ENCODE assay signal across 16 cellular contexts in genomic region chr13:104315606-104316005, GRCh38.
DNase-seq lines count a peak whose midpoint lies in the region; ATAC-seq and TF ChIP-seq lines count a peak whose summit lies in the region.
"Had no signal": no experiment of that assay in that cellular context is flagged by ENCODE, and none has a peak within 500 bp of the region (broad histone marks: within the 10 kb centered on the region; RNA-seq: fewer than 3 reads in every experiment).

No MANE protein-coding gene starts in this region.

- no peaks in the 10 kb centered on the region; the same call in 1 of the 2 replicates for H3K9me3 ChIP-seq in SK-N-SH
- peaks cover 2% of the 10 kb centered on the region; the same call in 1 of the 2 replicates for H3K9me3 ChIP-seq in BE2C

- H3F3A ChIP-seq in SK-N-SH (replicated peaks; ENCODE audit: insufficient read depth) = no peaks in the 10 kb centered on the region

- H3K9me2 ChIP-seq in SK-N-SH = no peaks in the 10 kb centered on the region

- H3K36me3 ChIP-seq in SK-N-SH (replicated peaks in 1 of 2; ENCODE audit: control insufficient read depth in 1 of 2, insufficient read depth in 2 of 2, low read length in 1 of 2) = no peaks in the 10 kb centered on the region
- no peaks in the 10 kb centered on the region for H3K36me3 ChIP-seq in BE2C
- H3K36me3 ChIP-seq: neural progenitor cell had no signal

- POLR2A ChIA-PET in SK-N-SH (lab: Yijun Ruan, JAX) = no interaction called here
- POLR2A ChIA-PET in T-cell (lab: Charles Lee) = no interaction called here

- no peak for TF ChIP-seq RAD21 in SK-N-SH (IDR thresholded peaks at IDR 0.05; ENCODE audit: low read length)

- no peaks in the 10 kb centered on the region for H3K79me2 ChIP-seq in SK-N-SH (ENCODE audit: insufficient read depth)

- TF ChIP-seq CTCF in SK-N-SH (IDR thresholded peaks at IDR 0.05) (no peak), astrocyte of the cerebellum (IDR thresholded peaks at IDR 0.05; ENCODE audit: low read depth, low read length, missing control alignments) (no peak), BE2C (IDR thresholded peaks at IDR 0.05; ENCODE audit: low read depth, low read length) (no peak)

- no peak overlapping the region for H3K27ac Mint-ChIP-seq in T-cell
- H3K27ac Mint-ChIP-seq: IgD-negative memory B cell, neural progenitor cell had no signal

- no peaks in the 10 kb centered on the region for H3K4me1 Mint-ChIP-seq in T-cell
- H3K4me1 Mint-ChIP-seq: IgD-negative memory B cell had no signal

- H3K9me3 Mint-ChIP-seq in T-cell = peaks cover 0 to 8% (median 3%) of the 10 kb centered on the region in 3 donors

- WGBS in SK-N-SH (ENCODE audit: low lambda C conversion rate) = 18% methylated on average over 3 of the region's 3 CpGs

- no peaks in the 10 kb centered on the region for H4K20me1 ChIP-seq in SK-N-SH (ENCODE audit: insufficient read depth)

- H3K27me3 ChIP-seq in SK-N-SH (ENCODE audit: insufficient read depth) (no peaks in the 10 kb centered on the region), BE2C (no peaks in the 10 kb centered on the region)
- H3K27me3 ChIP-seq: neural progenitor cell had no signal

- H3K27me3 Mint-ChIP-seq in T-cell = no peaks in the 10 kb centered on the region
- H3K27me3 Mint-ChIP-seq: IgD-negative memory B cell had no signal

- peaks cover 3 to 5% of the 10 kb centered on the region in 2 experiments; a peak in 2 of 4 replicates for H3K4me1 ChIP-seq in SK-N-SH (ENCODE audit: control insufficient read depth in 1 of 2, insufficient read depth in 2 of 2, low read depth in 1 of 2, low read length in 1 of 2)
- H3K4me1 ChIP-seq in BE2C = peaks cover 5% of the 10 kb centered on the region
- H3K4me1 ChIP-seq: neural progenitor cell had no signal

- H3K4me2 ChIP-seq in SK-N-SH = no peak overlapping the region
- H3K4me2 ChIP-seq: neural progenitor cell had no signal

- DNase-seq in SK-N-SH (no peak), astrocyte of the cerebellum (ENCODE audit: low read depth) (peak; percentile 84), foreskin melanocyte (peak; percentile 74), BE2C (no peak), Kasumi-1 (lab: John Stamatoyannopoulos, UW) (no peak), T-cell (no peak)
- DNase-seq: DND-41; erythroblast; NCI-H2029 treated with DMSO at 0.1 percent for 48 hours; stimulated activated naive CD4-positive, alpha-beta T cell treated with Interleukin-2 at 50 U/mL for 16 hours had no signal

- no peak overlapping the region for H3K4me3 Mint-ChIP-seq in T-cell
- H3K4me3 Mint-ChIP-seq: IgD-negative memory B cell, neural progenitor cell had no signal

- CTCF ChIA-PET in SK-N-SH (lab: Yijun Ruan, JAX) = no interaction called here
- CTCF ChIA-PET in T-cell (lab: Charles Lee) = no interaction called here

- H3K36me3 Mint-ChIP-seq in T-cell = no peaks in the 10 kb centered on the region
- H3K36me3 Mint-ChIP-seq: IgD-negative memory B cell, neural progenitor cell had no signal

- ATAC-seq in SK-N-SH treated with all-trans-retinoic acid at 6 μM for 48 hours = peak; percentile 91
- ATAC-seq in GM21529 (IDR thresholded peaks at IDR 0.05; ENCODE audit: unreplicated experiment) = no peak
- ATAC-seq in T-cell (replicated peaks in 1 of 4) = no peak
- ATAC-seq: left lobe of liver had no signal

- H3K4me3 ChIP-seq in SK-N-SH (ENCODE audit: low read depth in 2 of 2, low read length in 1 of 2) (no peak overlapping the region), astrocyte of the cerebellum (ENCODE audit: low read depth, low read length) (no peak overlapping the region), BE2C (ENCODE audit: low read depth, low read length) (no peak overlapping the region)
- H3K4me3 ChIP-seq: neural progenitor cell had no signal

- H2AFZ ChIP-seq in SK-N-SH (ENCODE audit: low read depth) = no peak overlapping the region; the same call in 1 of the 2 replicates
- H2AFZ ChIP-seq: neural progenitor cell had no signal

- peak overlapping the region in 1 of 2 experiments; percentile 53; a peak in 2 of 4 replicates for H3K27ac ChIP-seq in SK-N-SH (ENCODE audit: low read depth in 2 of 2, low read length in 1 of 2)
- H3K27ac ChIP-seq: 22Rv1, neural progenitor cell had no signal

- no peak for TF ChIP-seq EP300 in SK-N-SH (IDR thresholded peaks at IDR 0.05; ENCODE audit: borderline replicate concordance in 1 of 2, low read depth in 1 of 2, low read length in 1 of 2)

- in situ Hi-C loops in astrocyte of the cerebellum (cut with HindIII; ENCODE audit: low sequenced_read_pairs) = no loop called here

- no peak overlapping the region for H3K9ac ChIP-seq in SK-N-SH
- H3K9ac ChIP-seq: neural progenitor cell had no signal

TF ChIP-seq in SK-N-SH treated with all-trans-retinoic acid at 6 μM for 48 hours, 23 proteins besides CTCF, POLR2A, EP300 and RAD21:
- TF ChIP-seq ESRRG (CRISPR knock-in tag; IDR thresholded peaks at IDR 0.05) = no peak
- no peak for TF ChIP-seq RARB (CRISPR knock-in tag; IDR thresholded peaks at IDR 0.05)
- no peak for TF ChIP-seq ZC3H10 (CRISPR knock-in tag; IDR thresholded peaks at IDR 0.05)
- TF ChIP-seq ISL1 (CRISPR knock-in tag; IDR thresholded peaks at IDR 0.05) = peak; percentile 77
- peak; percentile 66; the same call in 1 of the 2 replicates for TF ChIP-seq CREB5 (CRISPR knock-in tag; IDR thresholded peaks at IDR 0.05; ENCODE audit: low read depth)
- 0 out of 2 replicates have a peak, but pooled peaks have one; percentile 16 for TF ChIP-seq CSDC2 (CRISPR knock-in tag; IDR thresholded peaks at IDR 0.05)

TF ChIP-seq in SK-N-SH, 30 proteins besides CTCF, POLR2A, EP300 and RAD21:
- TF ChIP-seq TCF12 (IDR thresholded peaks at IDR 0.05) = no peak
- TF ChIP-seq JUND (IDR thresholded peaks at IDR 0.05) = no peak
- no peak for TF ChIP-seq ZBTB33 (IDR thresholded peaks at IDR 0.05; ENCODE audit: borderline replicate concordance, low read depth)
- TF ChIP-seq MEF2A (IDR thresholded peaks at IDR 0.05; ENCODE audit: borderline replicate concordance, low read depth) = no peak
TF ChIP-seq in SK-N-SH: peak in this region for 0.

Comparison
In these comparisons a context has a peak if more than half of its experiments do, and no peak if none do; other contexts are left out.
1. DNase-seq: peak in astrocyte of the cerebellum (single experiment) and foreskin melanocyte (single experiment); none in SK-N-SH (single experiment), BE2C (single experiment), Kasumi-1 (0 of 2) and T-cell (0 of 34).